1 cellular context compared by ENCODE assay signal in the genomic region with DNA sequence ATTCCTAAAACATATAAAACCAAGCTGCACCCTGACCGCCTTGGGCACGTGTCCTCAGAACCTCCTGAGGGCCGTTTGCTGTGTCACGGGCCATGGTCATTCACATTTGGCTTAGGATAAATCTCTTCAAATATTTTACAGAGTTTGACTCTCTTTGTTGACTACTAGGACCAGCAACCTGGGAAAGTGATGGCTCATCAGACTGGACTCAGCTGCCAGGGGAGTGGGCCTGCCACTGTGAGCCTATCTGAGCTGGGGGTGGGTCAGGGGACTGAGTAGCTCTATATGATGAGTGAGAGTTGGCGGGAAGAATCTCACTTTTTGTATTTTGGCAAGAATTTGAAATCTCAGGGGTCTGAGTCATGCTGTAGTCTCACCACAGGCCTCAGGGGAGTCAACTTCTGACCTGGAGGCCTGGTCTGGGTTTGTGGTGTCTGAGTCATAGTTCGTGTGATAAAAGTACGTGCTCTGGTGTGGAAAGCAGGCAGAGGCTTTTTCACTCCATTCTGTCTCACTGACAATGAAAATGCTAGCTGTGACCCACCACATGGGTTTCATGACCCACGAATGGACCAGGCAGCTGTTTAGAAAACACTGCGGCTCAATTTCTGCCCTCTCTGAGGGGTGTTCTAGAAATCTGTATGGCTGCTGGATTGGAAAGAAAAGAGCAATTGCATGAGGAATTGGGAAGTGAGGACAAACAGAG.
A peak's percentile ranks its signal among the peaks of the same experiment; 100 is the strongest.
TF ChIP-seq lines count a peak whose summit lies in the region.

No MANE protein-coding gene starts in this region.

TF ChIP-seq in HEK293, 187 proteins besides CTCF, POLR2A, EP300 and RAD21 (continued from another document and continues in another):
- TF ChIP-seq, protein P1, sequence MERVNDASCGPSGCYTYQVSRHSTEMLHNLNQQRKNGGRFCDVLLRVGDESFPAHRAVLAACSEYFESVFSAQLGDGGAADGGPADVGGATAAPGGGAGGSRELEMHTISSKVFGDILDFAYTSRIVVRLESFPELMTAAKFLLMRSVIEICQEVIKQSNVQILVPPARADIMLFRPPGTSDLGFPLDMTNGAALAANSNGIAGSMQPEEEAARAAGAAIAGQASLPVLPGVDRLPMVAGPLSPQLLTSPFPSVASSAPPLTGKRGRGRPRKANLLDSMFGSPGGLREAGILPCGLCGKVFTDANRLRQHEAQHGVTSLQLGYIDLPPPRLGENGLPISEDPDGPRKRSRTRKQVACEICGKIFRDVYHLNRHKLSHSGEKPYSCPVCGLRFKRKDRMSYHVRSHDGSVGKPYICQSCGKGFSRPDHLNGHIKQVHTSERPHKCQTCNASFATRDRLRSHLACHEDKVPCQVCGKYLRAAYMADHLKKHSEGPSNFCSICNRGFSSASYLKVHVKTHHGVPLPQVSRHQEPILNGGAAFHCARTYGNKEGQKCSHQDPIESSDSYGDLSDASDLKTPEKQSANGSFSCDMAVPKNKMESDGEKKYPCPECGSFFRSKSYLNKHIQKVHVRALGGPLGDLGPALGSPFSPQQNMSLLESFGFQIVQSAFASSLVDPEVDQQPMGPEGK (tag by site-specific recombination; IDR thresholded peaks at IDR 0.05), result peak; percentile 41; the same call in 1 of the 2 replicates
- TF ChIP-seq ZNF514 (tag by site-specific recombination; IDR thresholded peaks at IDR 0.05) (no peak), ZBTB21 (tag by site-specific recombination; IDR thresholded peaks at IDR 0.05) (peak; percentile 37; the same call in 1 of the 2 replicates), SP7 (tag by site-specific recombination; IDR thresholded peaks at IDR 0.05) (peak; percentile 68), BCL11A (tag by site-specific recombination; IDR thresholded peaks at IDR 0.05; ENCODE audit: low read depth) (0 out of 2 replicates have a peak, but pooled peaks have one; percentile 14), GLIS2 (tag by site-specific recombination; IDR thresholded peaks at IDR 0.05) (peak; percentile 63), KLF1 (tag by site-specific recombination; IDR thresholded peaks at IDR 0.05) (no peak), ZNF155 (tag by site-specific recombination; IDR thresholded peaks at IDR 0.05) (no peak), ZNF169 (tag by site-specific recombination; IDR thresholded peaks at IDR 0.05) (no peak), ZNF600 (tag by site-specific recombination; IDR thresholded peaks at IDR 0.05) (no peak), ZNF660 (tag by site-specific recombination; IDR thresholded peaks at IDR 0.05) (peak; percentile 74), ZNF658 (tag by site-specific recombination; IDR thresholded peaks at IDR 0.05) (no peak), ZEB2 (tag by site-specific recombination; IDR thresholded peaks at IDR 0.05) (peak; percentile 67), PRDM1 (tag by site-specific recombination; IDR thresholded peaks at IDR 0.05) (peak; percentile 70), ZNF394 (tag by site-specific recombination; IDR thresholded peaks at IDR 0.05; ENCODE audit: borderline replicate concordance) (peak; percentile 37; the same call in 1 of the 2 replicates), GLIS1 (tag by site-specific recombination; IDR thresholded peaks at IDR 0.05) (peak; percentile 65), ZNF501 (tag by site-specific recombination; IDR thresholded peaks at IDR 0.05) (no peak), SP3 (tag by site-specific recombination; IDR thresholded peaks at IDR 0.05) (peak; percentile 39; the same call in 1 of the 2 replicates), ZXDB (tag by site-specific recombination; IDR thresholded peaks at IDR 0.05) (0 out of 2 replicates have a peak, but pooled peaks have one; percentile 31), ZNF843 (tag by site-specific recombination; IDR thresholded peaks at IDR 0.05) (peak; percentile 52; the same call in 1 of the 2 replicates), ZNF621 (tag by site-specific recombination; IDR thresholded peaks at IDR 0.05) (no peak), ZNF629 (tag by site-specific recombination; IDR thresholded peaks at IDR 0.05) (peak; percentile 81), ZNF335 (tag by site-specific recombination; conservative IDR thresholded peaks at IDR 0.05) (0 out of 2 replicates have a peak, but pooled peaks have one; percentile 28)
- TF ChIP-seq, protein P2, sequence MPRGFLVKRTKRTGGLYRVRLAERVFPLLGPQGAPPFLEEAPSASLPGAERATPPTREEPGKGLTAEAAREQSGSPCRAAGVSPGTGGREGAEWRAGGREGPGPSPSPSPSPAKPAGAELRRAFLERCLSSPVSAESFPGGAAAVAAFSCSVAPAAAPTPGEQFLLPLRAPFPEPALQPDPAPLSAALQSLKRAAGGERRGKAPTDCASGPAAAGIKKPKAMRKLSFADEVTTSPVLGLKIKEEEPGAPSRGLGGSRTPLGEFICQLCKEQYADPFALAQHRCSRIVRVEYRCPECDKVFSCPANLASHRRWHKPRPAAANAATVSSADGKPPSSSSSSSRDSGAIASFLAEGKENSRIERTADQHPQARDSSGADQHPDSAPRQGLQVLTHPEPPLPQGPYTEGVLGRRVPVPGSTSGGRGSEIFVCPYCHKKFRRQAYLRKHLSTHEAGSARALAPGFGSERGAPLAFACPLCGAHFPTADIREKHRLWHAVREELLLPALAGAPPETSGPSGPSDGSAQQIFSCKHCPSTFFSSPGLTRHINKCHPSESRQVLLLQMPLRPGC (tag by site-specific recombination; IDR thresholded peaks at IDR 0.05), result peak; percentile 42; the same call in 1 of the 2 replicates
- TF ChIP-seq, protein P3, sequence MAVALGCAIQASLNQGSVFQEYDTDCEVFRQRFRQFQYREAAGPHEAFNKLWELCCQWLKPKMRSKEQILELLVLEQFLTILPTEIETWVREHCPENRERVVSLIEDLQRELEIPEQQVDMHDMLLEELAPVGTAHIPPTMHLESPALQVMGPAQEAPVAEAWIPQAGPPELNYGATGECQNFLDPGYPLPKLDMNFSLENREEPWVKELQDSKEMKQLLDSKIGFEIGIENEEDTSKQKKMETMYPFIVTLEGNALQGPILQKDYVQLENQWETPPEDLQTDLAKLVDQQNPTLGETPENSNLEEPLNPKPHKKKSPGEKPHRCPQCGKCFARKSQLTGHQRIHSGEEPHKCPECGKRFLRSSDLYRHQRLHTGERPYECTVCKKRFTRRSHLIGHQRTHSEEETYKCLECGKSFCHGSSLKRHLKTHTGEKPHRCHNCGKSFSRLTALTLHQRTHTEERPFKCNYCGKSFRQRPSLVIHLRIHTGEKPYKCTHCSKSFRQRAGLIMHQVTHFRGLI (tag by site-specific recombination; IDR thresholded peaks at IDR 0.05), result no peak
- TF ChIP-seq, protein P4, sequence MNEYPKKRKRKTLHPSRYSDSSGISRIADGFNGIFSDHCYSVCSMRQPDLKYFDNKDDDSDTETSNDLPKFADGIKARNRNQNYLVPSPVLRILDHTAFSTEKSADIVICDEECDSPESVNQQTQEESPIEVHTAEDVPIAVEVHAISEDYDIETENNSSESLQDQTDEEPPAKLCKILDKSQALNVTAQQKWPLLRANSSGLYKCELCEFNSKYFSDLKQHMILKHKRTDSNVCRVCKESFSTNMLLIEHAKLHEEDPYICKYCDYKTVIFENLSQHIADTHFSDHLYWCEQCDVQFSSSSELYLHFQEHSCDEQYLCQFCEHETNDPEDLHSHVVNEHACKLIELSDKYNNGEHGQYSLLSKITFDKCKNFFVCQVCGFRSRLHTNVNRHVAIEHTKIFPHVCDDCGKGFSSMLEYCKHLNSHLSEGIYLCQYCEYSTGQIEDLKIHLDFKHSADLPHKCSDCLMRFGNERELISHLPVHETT (tag by site-specific recombination; IDR thresholded peaks at IDR 0.05), result peak; percentile 63
- TF ChIP-seq, protein P5, sequence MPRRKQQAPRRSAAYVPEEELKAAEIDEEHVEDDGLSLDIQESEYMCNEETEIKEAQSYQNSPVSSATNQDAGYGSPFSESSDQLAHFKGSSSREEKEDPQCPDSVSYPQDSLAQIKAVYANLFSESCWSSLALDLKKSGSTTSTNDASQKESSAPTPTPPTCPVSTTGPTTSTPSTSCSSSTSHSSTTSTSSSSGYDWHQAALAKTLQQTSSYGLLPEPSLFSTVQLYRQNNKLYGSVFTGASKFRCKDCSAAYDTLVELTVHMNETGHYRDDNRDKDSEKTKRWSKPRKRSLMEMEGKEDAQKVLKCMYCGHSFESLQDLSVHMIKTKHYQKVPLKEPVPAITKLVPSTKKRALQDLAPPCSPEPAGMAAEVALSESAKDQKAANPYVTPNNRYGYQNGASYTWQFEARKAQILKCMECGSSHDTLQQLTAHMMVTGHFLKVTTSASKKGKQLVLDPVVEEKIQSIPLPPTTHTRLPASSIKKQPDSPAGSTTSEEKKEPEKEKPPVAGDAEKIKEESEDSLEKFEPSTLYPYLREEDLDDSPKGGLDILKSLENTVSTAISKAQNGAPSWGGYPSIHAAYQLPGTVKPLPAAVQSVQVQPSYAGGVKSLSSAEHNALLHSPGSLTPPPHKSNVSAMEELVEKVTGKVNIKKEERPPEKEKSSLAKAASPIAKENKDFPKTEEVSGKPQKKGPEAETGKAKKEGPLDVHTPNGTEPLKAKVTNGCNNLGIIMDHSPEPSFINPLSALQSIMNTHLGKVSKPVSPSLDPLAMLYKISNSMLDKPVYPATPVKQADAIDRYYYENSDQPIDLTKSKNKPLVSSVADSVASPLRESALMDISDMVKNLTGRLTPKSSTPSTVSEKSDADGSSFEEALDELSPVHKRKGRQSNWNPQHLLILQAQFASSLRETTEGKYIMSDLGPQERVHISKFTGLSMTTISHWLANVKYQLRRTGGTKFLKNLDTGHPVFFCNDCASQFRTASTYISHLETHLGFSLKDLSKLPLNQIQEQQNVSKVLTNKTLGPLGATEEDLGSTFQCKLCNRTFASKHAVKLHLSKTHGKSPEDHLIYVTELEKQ (tag by site-specific recombination; IDR thresholded peaks at IDR 0.05; ENCODE audit: borderline replicate concordance), result no peak
- TF ChIP-seq, protein P6, sequence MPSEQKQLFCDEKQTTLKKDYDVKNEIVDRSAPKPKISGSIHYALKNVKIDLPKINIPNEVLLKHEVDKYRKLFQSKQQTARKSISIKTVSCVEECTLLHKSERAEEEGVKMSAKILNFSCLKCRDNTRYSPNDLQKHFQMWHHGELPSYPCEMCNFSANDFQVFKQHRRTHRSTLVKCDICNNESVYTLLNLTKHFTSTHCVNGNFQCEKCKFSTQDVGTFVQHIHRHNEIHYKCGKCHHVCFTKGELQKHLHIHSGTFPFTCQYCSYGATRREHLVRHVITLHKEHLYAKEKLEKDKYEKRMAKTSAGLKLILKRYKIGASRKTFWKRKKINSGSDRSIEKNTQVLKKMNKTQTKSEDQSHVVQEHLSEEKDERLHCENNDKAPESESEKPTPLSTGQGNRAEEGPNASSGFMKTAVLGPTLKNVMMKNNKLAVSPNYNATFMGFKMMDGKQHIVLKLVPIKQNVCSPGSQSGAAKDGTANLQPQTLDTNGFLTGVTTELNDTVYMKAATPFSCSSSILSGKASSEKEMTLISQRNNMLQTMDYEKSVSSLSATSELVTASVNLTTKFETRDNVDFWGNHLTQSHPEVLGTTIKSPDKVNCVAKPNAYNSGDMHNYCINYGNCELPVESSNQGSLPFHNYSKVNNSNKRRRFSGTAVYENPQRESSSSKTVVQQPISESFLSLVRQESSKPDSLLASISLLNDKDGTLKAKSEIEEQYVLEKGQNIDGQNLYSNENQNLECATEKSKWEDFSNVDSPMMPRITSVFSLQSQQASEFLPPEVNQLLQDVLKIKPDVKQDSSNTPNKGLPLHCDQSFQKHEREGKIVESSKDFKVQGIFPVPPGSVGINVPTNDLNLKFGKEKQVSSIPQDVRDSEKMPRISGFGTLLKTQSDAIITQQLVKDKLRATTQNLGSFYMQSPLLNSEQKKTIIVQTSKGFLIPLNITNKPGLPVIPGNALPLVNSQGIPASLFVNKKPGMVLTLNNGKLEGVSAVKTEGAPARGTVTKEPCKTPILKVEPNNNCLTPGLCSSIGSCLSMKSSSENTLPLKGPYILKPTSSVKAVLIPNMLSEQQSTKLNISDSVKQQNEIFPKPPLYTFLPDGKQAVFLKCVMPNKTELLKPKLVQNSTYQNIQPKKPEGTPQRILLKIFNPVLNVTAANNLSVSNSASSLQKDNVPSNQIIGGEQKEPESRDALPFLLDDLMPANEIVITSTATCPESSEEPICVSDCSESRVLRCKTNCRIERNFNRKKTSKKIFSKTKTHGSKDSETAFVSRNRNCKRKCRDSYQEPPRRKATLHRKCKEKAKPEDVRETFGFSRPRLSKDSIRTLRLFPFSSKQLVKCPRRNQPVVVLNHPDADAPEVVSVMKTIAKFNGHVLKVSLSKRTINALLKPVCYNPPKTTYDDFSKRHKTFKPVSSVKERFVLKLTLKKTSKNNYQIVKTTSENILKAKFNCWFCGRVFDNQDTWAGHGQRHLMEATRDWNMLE (tag by site-specific recombination; conservative IDR thresholded peaks at IDR 0.05; ENCODE audit: low read depth), result peak; percentile 38; the same call in 1 of the 2 replicates
- TF ChIP-seq, protein P7, sequence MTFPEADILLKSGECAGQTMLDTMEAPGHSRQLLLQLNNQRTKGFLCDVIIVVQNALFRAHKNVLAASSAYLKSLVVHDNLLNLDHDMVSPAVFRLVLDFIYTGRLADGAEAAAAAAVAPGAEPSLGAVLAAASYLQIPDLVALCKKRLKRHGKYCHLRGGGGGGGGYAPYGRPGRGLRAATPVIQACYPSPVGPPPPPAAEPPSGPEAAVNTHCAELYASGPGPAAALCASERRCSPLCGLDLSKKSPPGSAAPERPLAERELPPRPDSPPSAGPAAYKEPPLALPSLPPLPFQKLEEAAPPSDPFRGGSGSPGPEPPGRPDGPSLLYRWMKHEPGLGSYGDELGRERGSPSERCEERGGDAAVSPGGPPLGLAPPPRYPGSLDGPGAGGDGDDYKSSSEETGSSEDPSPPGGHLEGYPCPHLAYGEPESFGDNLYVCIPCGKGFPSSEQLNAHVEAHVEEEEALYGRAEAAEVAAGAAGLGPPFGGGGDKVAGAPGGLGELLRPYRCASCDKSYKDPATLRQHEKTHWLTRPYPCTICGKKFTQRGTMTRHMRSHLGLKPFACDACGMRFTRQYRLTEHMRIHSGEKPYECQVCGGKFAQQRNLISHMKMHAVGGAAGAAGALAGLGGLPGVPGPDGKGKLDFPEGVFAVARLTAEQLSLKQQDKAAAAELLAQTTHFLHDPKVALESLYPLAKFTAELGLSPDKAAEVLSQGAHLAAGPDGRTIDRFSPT (tag by site-specific recombination; IDR thresholded peaks at IDR 0.05), result peak; percentile 81
- TF ChIP-seq, protein P8, sequence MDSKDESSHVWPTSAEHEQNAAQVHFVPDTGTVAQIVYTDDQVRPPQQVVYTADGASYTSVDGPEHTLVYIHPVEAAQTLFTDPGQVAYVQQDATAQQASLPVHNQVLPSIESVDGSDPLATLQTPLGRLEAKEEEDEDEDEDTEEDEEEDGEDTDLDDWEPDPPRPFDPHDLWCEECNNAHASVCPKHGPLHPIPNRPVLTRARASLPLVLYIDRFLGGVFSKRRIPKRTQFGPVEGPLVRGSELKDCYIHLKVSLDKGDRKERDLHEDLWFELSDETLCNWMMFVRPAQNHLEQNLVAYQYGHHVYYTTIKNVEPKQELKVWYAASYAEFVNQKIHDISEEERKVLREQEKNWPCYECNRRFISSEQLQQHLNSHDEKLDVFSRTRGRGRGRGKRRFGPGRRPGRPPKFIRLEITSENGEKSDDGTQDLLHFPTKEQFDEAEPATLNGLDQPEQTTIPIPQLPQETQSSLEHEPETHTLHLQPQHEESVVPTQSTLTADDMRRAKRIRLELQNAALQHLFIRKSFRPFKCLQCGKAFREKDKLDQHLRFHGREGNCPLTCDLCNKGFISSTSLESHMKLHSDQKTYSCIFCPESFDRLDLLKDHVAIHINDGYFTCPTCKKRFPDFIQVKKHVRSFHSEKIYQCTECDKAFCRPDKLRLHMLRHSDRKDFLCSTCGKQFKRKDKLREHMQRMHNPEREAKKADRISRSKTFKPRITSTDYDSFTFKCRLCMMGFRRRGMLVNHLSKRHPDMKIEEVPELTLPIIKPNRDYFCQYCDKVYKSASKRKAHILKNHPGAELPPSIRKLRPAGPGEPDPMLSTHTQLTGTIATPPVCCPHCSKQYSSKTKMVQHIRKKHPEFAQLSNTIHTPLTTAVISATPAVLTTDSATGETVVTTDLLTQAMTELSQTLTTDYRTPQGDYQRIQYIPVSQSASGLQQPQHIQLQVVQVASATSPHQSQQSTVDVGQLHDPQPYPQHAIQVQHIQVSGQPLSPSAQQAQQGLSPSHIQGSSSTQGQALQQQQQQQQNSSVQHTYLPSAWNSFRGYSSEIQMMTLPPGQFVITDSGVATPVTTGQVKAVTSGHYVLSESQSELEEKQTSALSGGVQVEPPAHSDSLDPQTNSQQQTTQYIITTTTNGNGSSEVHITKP (tag by site-specific recombination; IDR thresholded peaks at IDR 0.05), result no peak
